ENCODE assay signal across 1 cellular context in the genomic region with DNA sequence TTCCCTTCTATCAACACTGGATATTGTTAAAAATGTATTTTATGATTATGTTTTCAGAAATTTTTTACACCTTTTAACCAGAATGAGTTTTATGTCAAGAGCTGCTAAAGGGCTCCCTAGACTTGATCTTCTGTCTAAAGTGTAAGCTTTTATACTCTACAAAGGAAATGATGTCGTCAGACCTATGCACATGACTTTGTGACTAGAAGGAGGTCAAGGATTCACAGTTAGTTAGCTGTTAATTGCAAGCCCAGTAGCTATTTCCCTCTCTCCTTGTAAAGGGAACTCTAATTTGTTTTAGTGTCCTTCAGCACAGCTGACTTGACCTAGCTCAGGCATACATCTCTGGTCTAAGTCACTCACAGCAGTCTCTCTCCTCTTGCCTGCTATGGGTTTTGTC.
TF ChIP-seq lines count a peak whose summit lies in the region.

No MANE protein-coding gene starts in this region.

TF ChIP-seq in IMR-90, 13 proteins besides CTCF, POLR2A, EP300 and RAD21:
- TF ChIP-seq NFE2L2 (IDR thresholded peaks at IDR 0.05; ENCODE audit: low read depth, low read length) (no peak), FOS (IDR thresholded peaks at IDR 0.05; ENCODE audit: low read depth, low read length) (no peak), RCOR1 (IDR thresholded peaks at IDR 0.05; ENCODE audit: insufficient replicate concordance, low read length) (no peak), SMC3 (IDR thresholded peaks at IDR 0.05; ENCODE audit: low read depth, low read length) (no peak), MAZ (IDR thresholded peaks at IDR 0.05; ENCODE audit: borderline replicate concordance, low read depth, low read length) (no peak), CHD1 (IDR thresholded peaks at IDR 0.05; ENCODE audit: low read depth, low read length) (no peak), MXI1 (IDR thresholded peaks at IDR 0.05; ENCODE audit: borderline replicate concordance, low read depth, low read length) (no peak), BHLHE40 (IDR thresholded peaks at IDR 0.05; ENCODE audit: low read depth, low read length) (no peak), CEBPB (IDR thresholded peaks at IDR 0.05; ENCODE audit: low read depth, low read length) (no peak), RFX5 (IDR thresholded peaks at IDR 0.05; ENCODE audit: low read depth, low read length) (no peak)
- TF ChIP-seq, protein P1, sequence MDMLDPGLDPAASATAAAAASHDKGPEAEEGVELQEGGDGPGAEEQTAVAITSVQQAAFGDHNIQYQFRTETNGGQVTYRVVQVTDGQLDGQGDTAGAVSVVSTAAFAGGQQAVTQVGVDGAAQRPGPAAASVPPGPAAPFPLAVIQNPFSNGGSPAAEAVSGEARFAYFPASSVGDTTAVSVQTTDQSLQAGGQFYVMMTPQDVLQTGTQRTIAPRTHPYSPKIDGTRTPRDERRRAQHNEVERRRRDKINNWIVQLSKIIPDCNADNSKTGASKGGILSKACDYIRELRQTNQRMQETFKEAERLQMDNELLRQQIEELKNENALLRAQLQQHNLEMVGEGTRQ (IDR thresholded peaks at IDR 0.05; ENCODE audit: low read depth, low read length) = no peak
- TF ChIP-seq, protein P2, sequence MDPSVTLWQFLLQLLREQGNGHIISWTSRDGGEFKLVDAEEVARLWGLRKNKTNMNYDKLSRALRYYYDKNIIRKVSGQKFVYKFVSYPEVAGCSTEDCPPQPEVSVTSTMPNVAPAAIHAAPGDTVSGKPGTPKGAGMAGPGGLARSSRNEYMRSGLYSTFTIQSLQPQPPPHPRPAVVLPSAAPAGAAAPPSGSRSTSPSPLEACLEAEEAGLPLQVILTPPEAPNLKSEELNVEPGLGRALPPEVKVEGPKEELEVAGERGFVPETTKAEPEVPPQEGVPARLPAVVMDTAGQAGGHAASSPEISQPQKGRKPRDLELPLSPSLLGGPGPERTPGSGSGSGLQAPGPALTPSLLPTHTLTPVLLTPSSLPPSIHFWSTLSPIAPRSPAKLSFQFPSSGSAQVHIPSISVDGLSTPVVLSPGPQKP (IDR thresholded peaks at IDR 0.05; ENCODE audit: borderline replicate concordance, low read depth, low read length) = no peak
